22 cellular contexts compared by ENCODE assay signal in the genomic region with DNA sequence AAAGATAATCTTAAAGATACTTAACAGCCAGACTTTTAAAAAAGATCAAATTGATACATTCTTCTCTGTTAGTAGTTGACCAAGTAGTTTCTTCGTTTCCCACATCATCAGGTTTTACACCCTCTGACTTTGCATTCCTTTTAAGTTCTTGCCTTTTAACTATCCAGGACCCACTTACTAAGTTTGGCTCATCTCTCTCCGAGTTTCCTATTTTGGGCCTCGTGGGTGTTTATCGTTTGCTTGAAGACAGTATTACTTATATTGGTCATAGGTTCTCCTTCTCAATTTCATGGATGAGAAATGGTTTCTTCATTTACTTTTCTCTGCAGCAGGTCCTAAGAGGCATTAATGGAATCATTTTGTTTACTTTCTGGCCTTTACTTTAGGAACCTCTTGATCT. TPM values are rescaled to one million over a fixed set of nuclear protein-coding genes. Genes with fewer than 3 reads are reported as not detected.
DNase-seq lines count a peak whose midpoint lies in the region; ATAC-seq and TF ChIP-seq lines count a peak whose summit lies in the region.
"Had no signal": no experiment of that assay in that cellular context is flagged by ENCODE, and none has a peak within 500 bp of the region (broad histone marks: within the 10 kb centered on the region; RNA-seq: fewer than 3 reads in every experiment).

No MANE protein-coding gene starts in this region.

- peaks cover 39% of the 10 kb centered on the region for H3K36me3 Mint-ChIP-seq in natural killer cell treated with Interleukin-12 subunit alpha and Interleukin-12 subunit beta and Interleukin-15 and Interleukin-18, amount 100 ng/mL, for 72 hours
- H3K36me3 Mint-ChIP-seq in natural killer cell, result peaks cover 23% of the 10 kb centered on the region
- H3K36me3 Mint-ChIP-seq in activated naive CD4-positive, alpha-beta T cell treated with anti-CD3 and anti-CD28 coated beads, Interleukin-2, amount 50 U/mL, for 24 hours, result peaks cover 31% of the 10 kb centered on the region
- peaks cover 64% of the 10 kb centered on the region for H3K36me3 Mint-ChIP-seq in stimulated activated memory B cell treated with anti-CD40 and anti-IgM and Interleukin-4, amounts not matched to agents 10 μg/mL and 1 μg/mL and 100 μg/mL, for 72 hours

- peaks cover 31 to 35% of the 10 kb centered on the region in 2 donors for H3K4me1 Mint-ChIP-seq in natural killer cell treated with Interleukin-12 subunit alpha and Interleukin-12 subunit beta and Interleukin-15 and Interleukin-18, amount 100 ng/mL, for 72 hours (ENCODE audit: low read depth in 2 of 2)
- peaks cover 17 to 20% of the 10 kb centered on the region in 2 donors for H3K4me1 Mint-ChIP-seq in natural killer cell
- peaks cover 66% of the 10 kb centered on the region for H3K4me1 Mint-ChIP-seq in activated naive CD4-positive, alpha-beta T cell treated with anti-CD3 and anti-CD28 coated beads, Interleukin-2, amount 50 U/mL, for 24 hours
- H3K4me1 Mint-ChIP-seq in stimulated activated memory B cell treated with anti-CD40 and anti-IgM and Interleukin-4, amounts not matched to agents 10 μg/mL and 1 μg/mL and 100 μg/mL, for 72 hours, result no peaks in the 10 kb centered on the region
- H3K4me1 Mint-ChIP-seq: neural crest cell, WTC11 had no signal

- H3K9me3 Mint-ChIP-seq in natural killer cell treated with Interleukin-12 subunit alpha and Interleukin-12 subunit beta and Interleukin-15 and Interleukin-18, amount 100 ng/mL, for 72 hours, result no peaks in the 10 kb centered on the region
- H3K9me3 Mint-ChIP-seq in natural killer cell, result no peaks in the 10 kb centered on the region
- H3K9me3 Mint-ChIP-seq in activated naive CD4-positive, alpha-beta T cell treated with anti-CD3 and anti-CD28 coated beads, Interleukin-2, amount 50 U/mL, for 24 hours, result no peaks in the 10 kb centered on the region
- no peaks in the 10 kb centered on the region for H3K9me3 Mint-ChIP-seq in stimulated activated memory B cell treated with anti-CD40 and anti-IgM and Interleukin-4, amounts not matched to agents 10 μg/mL and 1 μg/mL and 100 μg/mL, for 72 hours
- H3K9me3 Mint-ChIP-seq: neural crest cell, WTC11 had no signal

- no peaks in the 10 kb centered on the region for H3K27me3 Mint-ChIP-seq in natural killer cell treated with Interleukin-12 subunit alpha and Interleukin-12 subunit beta and Interleukin-15 and Interleukin-18, amount 100 ng/mL, for 72 hours
- H3K27me3 Mint-ChIP-seq in natural killer cell (ENCODE audit: low read depth in 2 of 2), result no peaks in the 10 kb centered on the region
- no peaks in the 10 kb centered on the region for H3K27me3 Mint-ChIP-seq in activated naive CD4-positive, alpha-beta T cell treated with anti-CD3 and anti-CD28 coated beads, Interleukin-2, amount 50 U/mL, for 24 hours
- no peaks in the 10 kb centered on the region for H3K27me3 Mint-ChIP-seq in stimulated activated memory B cell treated with anti-CD40 and anti-IgM and Interleukin-4, amounts not matched to agents 10 μg/mL and 1 μg/mL and 100 μg/mL, for 72 hours

- no peak for DNase-seq in natural killer cell treated with Interleukin-12 subunit alpha and Interleukin-12 subunit beta and Interleukin-15 and Interleukin-18, amount 100 ng/mL, for 72 hours (ENCODE audit: low spot score)
- DNase-seq in natural killer cell (no peak), GM13977 (ENCODE audit: low spot score) (peak; percentile 32), UCSD-AML1 (lab: John Stamatoyannopoulos, UW; ENCODE audit: unreplicated experiment) (no peak), HEK293T (ENCODE audit: extremely low spot score) (no peak)
- DNase-seq: Caco-2; cortex of kidney; EL; HCEC 1CT; heart right ventricle; Karpas-422; left lung; midbrain; NCI-H1048; NCI-H187 treated with DMSO at 0.1 percent for 48 hours; stimulated activated CD4-positive, alpha-beta T cell treated with anti-CD3 and anti-CD28 coated beads, Interleukin-4, amount 100 ng/mL, for 4 hours; substantia nigra had no signal

- peak overlapping the region; percentile 70 to 90 for H3K27ac Mint-ChIP-seq in natural killer cell treated with Interleukin-12 subunit alpha and Interleukin-12 subunit beta and Interleukin-15 and Interleukin-18, amount 100 ng/mL, for 72 hours
- H3K27ac Mint-ChIP-seq in natural killer cell, result no peak overlapping the region
- peak overlapping the region; percentile 91 for H3K27ac Mint-ChIP-seq in activated naive CD4-positive, alpha-beta T cell treated with anti-CD3 and anti-CD28 coated beads, Interleukin-2, amount 50 U/mL, for 24 hours
- peak overlapping the region; percentile 26 for H3K27ac Mint-ChIP-seq in stimulated activated memory B cell treated with anti-CD40 and anti-IgM and Interleukin-4, amounts not matched to agents 10 μg/mL and 1 μg/mL and 100 μg/mL, for 72 hours
- H3K27ac Mint-ChIP-seq: WTC11 had no signal

- in situ Hi-C loops in GM13977 (cut with MboI; ENCODE audit: low pct_unique_long_range_greater_than_20kb, low sequenced_read_pairs, unreplicated experiment), result no loop called here

- TF ChIP-seq CTCF in natural killer cell (IDR thresholded peaks at IDR 0.05) (no peak), GM13977 (IDR thresholded peaks at IDR 0.05; ENCODE audit: extremely low read depth, insufficient read depth, missing control alignments) (no peak)

- intact Hi-C loops in natural killer cell (cut with micrococcal nuclease), result no loop called here

- peak overlapping the region; percentile 59 for H3K4me3 Mint-ChIP-seq in natural killer cell treated with Interleukin-12 subunit alpha and Interleukin-12 subunit beta and Interleukin-15 and Interleukin-18, amount 100 ng/mL, for 72 hours
- no peak overlapping the region for H3K4me3 Mint-ChIP-seq in natural killer cell
- peak overlapping the region; percentile 79 for H3K4me3 Mint-ChIP-seq in activated naive CD4-positive, alpha-beta T cell treated with anti-CD3 and anti-CD28 coated beads, Interleukin-2, amount 50 U/mL, for 24 hours
- H3K4me3 Mint-ChIP-seq in stimulated activated memory B cell treated with anti-CD40 and anti-IgM and Interleukin-4, amounts not matched to agents 10 μg/mL and 1 μg/mL and 100 μg/mL, for 72 hours, result no peak overlapping the region
- H3K4me3 Mint-ChIP-seq: neural crest cell, WTC11 had no signal

- POLR2A ChIA-PET in HEK293T (lab: Yijun Ruan, JAX), result no interaction called here

- CTCF ChIA-PET in HEK293T (lab: Yijun Ruan, JAX), result no interaction called here

- ATAC-seq in natural killer cell treated with Interleukin-12 subunit alpha and Interleukin-12 subunit beta and Interleukin-15 and Interleukin-18, amount 100 ng/mL, for 72 hours, result no peak
- ATAC-seq in natural killer cell (no peak), HG02759 (IDR thresholded peaks at IDR 0.05; ENCODE audit: unreplicated experiment) (no peak)
- no peak for ATAC-seq in stimulated activated memory B cell treated with anti-CD40 and anti-IgM and Interleukin-4, amounts not matched to agents 10 μg/mL and 1 μg/mL and 100 μg/mL, for 72 hours
- ATAC-seq: left lung, WTC11 had no signal

TF ChIP-seq in HEK293T, 16 proteins besides CTCF, POLR2A, EP300 and RAD21:
- TF ChIP-seq FOXA1 (IDR thresholded peaks at IDR 0.05), result no peak
- TF ChIP-seq, protein P1, sequence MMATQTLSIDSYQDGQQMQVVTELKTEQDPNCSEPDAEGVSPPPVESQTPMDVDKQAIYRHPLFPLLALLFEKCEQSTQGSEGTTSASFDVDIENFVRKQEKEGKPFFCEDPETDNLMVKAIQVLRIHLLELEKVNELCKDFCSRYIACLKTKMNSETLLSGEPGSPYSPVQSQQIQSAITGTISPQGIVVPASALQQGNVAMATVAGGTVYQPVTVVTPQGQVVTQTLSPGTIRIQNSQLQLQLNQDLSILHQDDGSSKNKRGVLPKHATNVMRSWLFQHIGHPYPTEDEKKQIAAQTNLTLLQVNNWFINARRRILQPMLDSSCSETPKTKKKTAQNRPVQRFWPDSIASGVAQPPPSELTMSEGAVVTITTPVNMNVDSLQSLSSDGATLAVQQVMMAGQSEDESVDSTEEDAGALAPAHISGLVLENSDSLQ (IDR thresholded peaks at IDR 0.05), result no peak
- no peak for TF ChIP-seq LEF1 (IDR thresholded peaks at IDR 0.05; ENCODE audit: borderline replicate concordance)
- TF ChIP-seq TARDBP (IDR thresholded peaks at IDR 0.05), result no peak
- TF ChIP-seq CTBP1 (IDR thresholded peaks at IDR 0.05; ENCODE audit: borderline replicate concordance), result no peak
- no peak for TF ChIP-seq ELF4 (IDR thresholded peaks at IDR 0.05)
- TF ChIP-seq SUZ12 (IDR thresholded peaks at IDR 0.05), result no peak
- TF ChIP-seq HDGF (IDR thresholded peaks at IDR 0.05; ENCODE audit: borderline replicate concordance), result no peak
- no peak for TF ChIP-seq FOXK2 (IDR thresholded peaks at IDR 0.05)
- no peak for TF ChIP-seq FOXM1 (IDR thresholded peaks at IDR 0.05; ENCODE audit: borderline replicate concordance)
- no peak for TF ChIP-seq BHLHE40 (IDR thresholded peaks at IDR 0.05; ENCODE audit: borderline replicate concordance)
- TF ChIP-seq ARNT (IDR thresholded peaks at IDR 0.05), result no peak
- no peak for TF ChIP-seq NFRKB (IDR thresholded peaks at IDR 0.05)
- TF ChIP-seq ZNF384 (IDR thresholded peaks at IDR 0.05), result no peak
- TF ChIP-seq L3MBTL2 (conservative IDR thresholded peaks at IDR 0.05), result no peak

RNA-seq across cellular contexts. Expression of a gene that starts 43.2 kb away (rescaled TPM):
- 100 to 1,000 TPM; 144 to 169 TPM for total RNA-seq in natural killer cell treated with Interleukin-12 subunit alpha and Interleukin-12 subunit beta and Interleukin-15 and Interleukin-18, amount 100 ng/mL, for 72 hours
- 100 to 1,000 TPM in 1 of 3 donors, 10 to 100 TPM in 2; 70.9 to 101 (median 98.9) TPM for total RNA-seq in natural killer cell

RNA-seq across cellular contexts. Expression of a gene that starts 43.3 kb away (rescaled TPM):
- 10 to 100 TPM; 28.4 to 35.7 TPM for total RNA-seq in natural killer cell treated with Interleukin-12 subunit alpha and Interleukin-12 subunit beta and Interleukin-15 and Interleukin-18, amount 100 ng/mL, for 72 hours
- 10 to 100 TPM; 20.3 to 37.8 (median 24.3) TPM for total RNA-seq in natural killer cell

Comparison
In these comparisons a context has a peak if more than half of its experiments do, and no peak if none do; other contexts are left out.
1. H3K27ac Mint-ChIP-seq: peak in natural killer cell treated with Interleukin-12 subunit alpha and Interleukin-12 subunit beta and Interleukin-15 and Interleukin-18, amount 100 ng/mL, for 72 hours (2 of 2), activated naive CD4-positive, alpha-beta T cell treated with anti-CD3 and anti-CD28 coated beads, Interleukin-2, amount 50 U/mL, for 24 hours (single experiment) and stimulated activated memory B cell treated with anti-CD40 and anti-IgM and Interleukin-4, amounts not matched to agents 10 μg/mL and 1 μg/mL and 100 μg/mL, for 72 hours (single experiment); none in natural killer cell (0 of 2).
2. H3K4me3 Mint-ChIP-seq: peak in natural killer cell treated with Interleukin-12 subunit alpha and Interleukin-12 subunit beta and Interleukin-15 and Interleukin-18, amount 100 ng/mL, for 72 hours (single experiment) and activated naive CD4-positive, alpha-beta T cell treated with anti-CD3 and anti-CD28 coated beads, Interleukin-2, amount 50 U/mL, for 24 hours (single experiment); none in natural killer cell (single experiment) and stimulated activated memory B cell treated with anti-CD40 and anti-IgM and Interleukin-4, amounts not matched to agents 10 μg/mL and 1 μg/mL and 100 μg/mL, for 72 hours (single experiment).